ENCODE assay signal across 16 cellular contexts in genomic region chr12:115817399-115817798, GRCh38.
"Had no signal": no experiment of that assay in that cellular context is flagged by ENCODE, and none has a peak within 500 bp of the region (broad histone marks: within the 10 kb centered on the region; RNA-seq: fewer than 3 reads in every experiment).

No MANE protein-coding gene starts in this region.

- H3K4me1 ChIP-seq: ascending aorta, gastroesophageal sphincter, heart right ventricle, psoas muscle, stomach had no signal

- DNase-seq: activated CD4-positive, alpha-beta T cell treated with anti-CD3 and anti-CD28 coated beads for 36 hours; activated CD4-positive, alpha-beta T cell treated with anti-CD3 and anti-CD28 coated beads, Interleukin-2, amount 50 U/mL, for 48 hours; activated gamma-delta T cell; heart right ventricle; mucosa of descending colon; naive B cell; psoas muscle; right cardiac atrium; stimulated activated CD4-positive, alpha-beta T cell treated with anti-CD3 and anti-CD28 coated beads, Interleukin-15, amount 100 ng/mL, for 24 hours; stimulated activated CD4-positive, alpha-beta T cell treated with anti-CD3 and anti-CD28 coated beads, Interleukin-2, amount 100 ng/mL, for 48 hours; stomach had no signal

- ATAC-seq: activated CD4-positive, alpha-beta T cell treated with anti-CD3 and anti-CD28 coated beads for 36 hours; esophagus mucosa; gastroesophageal sphincter; heart right ventricle; mucosa of descending colon; psoas muscle; right cardiac atrium; WTC11 had no signal

- H3K9me3 ChIP-seq: ascending aorta, heart right ventricle, mucosa of descending colon, psoas muscle had no signal

- H3K27me3 ChIP-seq: ascending aorta had no signal

- H3K4me3 ChIP-seq: ascending aorta, coronary artery, gastroesophageal sphincter, heart right ventricle, mucosa of descending colon, psoas muscle, stomach had no signal

- H3K36me3 ChIP-seq: ascending aorta, gastroesophageal sphincter, heart right ventricle, stomach had no signal

- H3K27ac ChIP-seq: ascending aorta, coronary artery, gastroesophageal sphincter, heart right ventricle, psoas muscle, stomach had no signal
